ENCODE assay signal across 20 cellular contexts in genomic region chr11:3995307-3995706, GRCh38.
DNase-seq lines count a peak whose midpoint lies in the region; ATAC-seq and TF ChIP-seq lines count a peak whose summit lies in the region.
"Had no signal": no experiment of that assay in that cellular context is flagged by ENCODE, and none has a peak within 500 bp of the region (broad histone marks: within the 10 kb centered on the region; RNA-seq: fewer than 3 reads in every experiment).

No MANE protein-coding gene starts in this region.

- ATAC-seq in CD4-positive, alpha-beta T cell (ENCODE audit: poor library complexity), result no peak
- ATAC-seq in PC-3 (no peak), HG03139 (IDR thresholded peaks at IDR 0.05; ENCODE audit: unreplicated experiment) (no peak)
- ATAC-seq: CD8-positive, alpha-beta T cell; GM12878 had no signal

- H3K4me1 Mint-ChIP-seq in CD4-positive, alpha-beta T cell (ENCODE audit: low read depth), result peaks cover 74% of the 10 kb centered on the region

- H3K4me2 ChIP-seq in PC-3 (ENCODE audit: low read length), result no peak overlapping the region
- H3K4me2 ChIP-seq: BLaER1 had no signal

- no peaks in the 10 kb centered on the region for H3K79me2 ChIP-seq in PC-3 (ENCODE audit: low read length)

- intact Hi-C loops in CD4-positive, alpha-beta T cell (cut with DNase I, micrococcal nuclease), result no loop called here
- intact Hi-C loops in PC-3 (cut with micrococcal nuclease) (no loop called here), ovary (cut with DNase I) (no loop called here)

- peak overlapping the region; percentile 31 for H3K27ac Mint-ChIP-seq in CD4-positive, alpha-beta T cell
- H3K27ac Mint-ChIP-seq: CD8-positive, alpha-beta T cell; H9 had no signal

- H3K36me3 Mint-ChIP-seq in CD4-positive, alpha-beta T cell (ENCODE audit: low read depth), result peaks cover 64% of the 10 kb centered on the region

- peaks cover 15% of the 10 kb centered on the region for H3K9me3 Mint-ChIP-seq in CD4-positive, alpha-beta T cell

- H3K9me3 ChIP-seq in CD4-positive, alpha-beta T cell (ENCODE audit: control insufficient read depth, low read length), result peaks cover 8% of the 10 kb centered on the region
- peaks cover 10% of the 10 kb centered on the region for H3K9me3 ChIP-seq in PC-3 (ENCODE audit: low read length)
- H3K9me3 ChIP-seq in mesodermal cell (ENCODE audit: control insufficient read depth, low read length), result peaks cover 26% of the 10 kb centered on the region
- H3K9me3 ChIP-seq in ovary, result no peaks in the 10 kb centered on the region

- no peak overlapping the region for H2AFZ ChIP-seq in PC-3 (ENCODE audit: low read length)

- H3K36me3 ChIP-seq in PC-3 (ENCODE audit: low read depth, low read length), result peaks cover 4% of the 10 kb centered on the region; the same call in 1 of the 2 replicates
- H3K36me3 ChIP-seq in mesodermal cell (ENCODE audit: control insufficient read depth, insufficient read depth, low read length), result no peaks in the 10 kb centered on the region
- no peaks in the 10 kb centered on the region for H3K36me3 ChIP-seq in ovary
- H3K36me3 ChIP-seq: BLaER1 had no signal

- POLR2A ChIA-PET in CD4-positive, alpha-beta T cell (lab: Charles Lee), result no interaction called here
- POLR2A ChIA-PET in PC-3 (lab: Charles Lee; ENCODE audit: unreplicated experiment), result no interaction called here

- no peak overlapping the region for H3K9ac ChIP-seq in PC-3 (ENCODE audit: low read length)
- H3K9ac ChIP-seq: BLaER1 had no signal

- no TSS peak for BruUV-seq in PC-3 (replicated peaks; lab: Mats Ljungman, UMichigan)

- DNase-seq in CD4-positive, alpha-beta T cell, result no peak
- DNase-seq in GM04503 (ENCODE audit: low read depth) (peak; percentile 24), PC-3 (no peak), ovary (no peak)
- DNase-seq in stimulated activated CD4-positive, alpha-beta T cell treated with anti-CD3 and anti-CD28 coated beads, Interleukin-15, amount 100 ng/mL, for 24 hours, result no peak
- DNase-seq: CD8-positive, alpha-beta T cell; DMS153; H9; KG1; NCI-H1105; NCI-H146; NCI-H2029 treated with DMSO at 0.1 percent for 48 hours; NCI-H345; NCI-H524; NCI-H82; Right ventricle myocardium superior had no signal

- no peaks in the 10 kb centered on the region for H3F3A ChIP-seq in PC-3 (ENCODE audit: low read length, unreplicated experiment)

- no peak overlapping the region for H3K4me3 Mint-ChIP-seq in CD4-positive, alpha-beta T cell
- H3K4me3 Mint-ChIP-seq: CD8-positive, alpha-beta T cell; H9 had no signal

- TF ChIP-seq CTCF in CD4-positive, alpha-beta T cell (IDR thresholded peaks at IDR 0.05), result no peak
- no peak for TF ChIP-seq CTCF in PC-3 (conservative IDR thresholded peaks at IDR 0.05; ENCODE audit: low read depth, low read length)
- TF ChIP-seq CTCF in ovary (IDR thresholded peaks at IDR 0.05), result no peak

- H3K9me2 ChIP-seq in PC-3 (replicated peaks; ENCODE audit: low read length), result no peaks in the 10 kb centered on the region

- peaks cover 15% of the 10 kb centered on the region for H3K4me1 ChIP-seq in PC-3 (ENCODE audit: insufficient read depth, low read length)
- peaks cover 7% of the 10 kb centered on the region for H3K4me1 ChIP-seq in mesodermal cell (ENCODE audit: control insufficient read depth, insufficient read depth, low read length, poor library complexity, severe bottlenecking)
- no peaks in the 10 kb centered on the region for H3K4me1 ChIP-seq in ovary (ENCODE audit: insufficient read depth)

- H3K27ac ChIP-seq in CD4-positive, alpha-beta T cell (ENCODE audit: low read depth, low read length), result no peak overlapping the region
- H3K27ac ChIP-seq in PC-3 (ENCODE audit: low read length), result peak overlapping the region; percentile 48
- H3K27ac ChIP-seq in mesodermal cell (ENCODE audit: low read depth, low read length, severe bottlenecking), result peak overlapping the region; percentile 90
- H3K27ac ChIP-seq in ovary, result no peak overlapping the region
- H3K27ac ChIP-seq: BLaER1 had no signal

- H3K4me3 ChIP-seq in PC-3 (ENCODE audit: low read length), result no peak overlapping the region
- H3K4me3 ChIP-seq in mesodermal cell (ENCODE audit: extremely low read depth, insufficient read depth, low read length, poor library complexity, severe bottlenecking), result no peak overlapping the region
- H3K4me3 ChIP-seq in ovary, result no peak overlapping the region
- H3K4me3 ChIP-seq: GM12878 had no signal

- TF ChIP-seq EP300 in ovary (IDR thresholded peaks at IDR 0.05), result no peak

- H4K20me1 ChIP-seq in PC-3 (ENCODE audit: low read length), result no peaks in the 10 kb centered on the region
- H4K20me1 ChIP-seq: BLaER1 had no signal

- WGBS in mesodermal cell (ENCODE audit: insufficient coverage in 2 of 2), 2 experiments, result 80 to 100% methylated on average over 1 of the region's 1 CpG
- WGBS in ovary, 3 donors, result 100% methylated on average over 1 of the region's 1 CpG

- no peaks in the 10 kb centered on the region for H3K27me3 ChIP-seq in CD4-positive, alpha-beta T cell (ENCODE audit: control insufficient read depth, insufficient read depth, low read length)
- H3K27me3 ChIP-seq in PC-3 (ENCODE audit: low read length), result no peaks in the 10 kb centered on the region
- no peaks in the 10 kb centered on the region for H3K27me3 ChIP-seq in ovary
- H3K27me3 ChIP-seq: BLaER1 had no signal

- no peaks in the 10 kb centered on the region for H3K27me3 Mint-ChIP-seq in CD4-positive, alpha-beta T cell

- TF ChIP-seq POLR2A in ovary (IDR thresholded peaks at IDR 0.05), result no peak

- CTCF ChIA-PET in CD4-positive, alpha-beta T cell (lab: Charles Lee), result interaction anchor here (1.8 kb wide), 1 partner anchor 154 kb away, joined by 4 read pairs; no protein-coding TSS in a partner anchor
- CTCF ChIA-PET in PC-3 (lab: Charles Lee), result no interaction called here

Comparison
In these comparisons a context has a peak if more than half of its experiments do, and no peak if none do; other contexts are left out.
1. H3K27ac ChIP-seq: peak in PC-3 (single experiment) and mesodermal cell (single experiment); none in CD4-positive, alpha-beta T cell (single experiment) and ovary (0 of 2).